ENCODE assay signal across 1 cellular context in genomic region chr12:19183121-19183838, GRCh38.
TF ChIP-seq lines count a peak whose summit lies in the region.

No MANE protein-coding gene starts in this region.

TF ChIP-seq in IMR-90, 13 proteins besides CTCF, POLR2A, EP300 and RAD21 (continued from another document):
- TF ChIP-seq SMC3 (IDR thresholded peaks at IDR 0.05; ENCODE audit: low read depth, low read length), result peak; percentile 51
